ENCODE assay signal across 1 cellular context in genomic region chr12:11717533-11717961, GRCh38.
TF ChIP-seq lines count a peak whose summit lies in the region.

No MANE protein-coding gene starts in this region.

TF ChIP-seq in GM12878, 131 proteins besides CTCF, POLR2A, EP300 and RAD21 (continued from another document and continues in another):
- TF ChIP-seq ZBTB40 (IDR thresholded peaks at IDR 0.05; ENCODE audit: borderline replicate concordance) (no peak), REST (IDR thresholded peaks at IDR 0.05; ENCODE audit: low read depth, low read length) (no peak), IRF4 (IDR thresholded peaks at IDR 0.05; ENCODE audit: low read depth, low read length) (peak; percentile 62; the same call in 1 of the 2 replicates), SKIL (IDR thresholded peaks at IDR 0.05; ENCODE audit: low read depth, poor library complexity, severe bottlenecking) (peak; percentile 64), MEF2A (IDR thresholded peaks at IDR 0.05; ENCODE audit: insufficient read depth, low read depth, low read length) (no peak), RCOR1 (conservative IDR thresholded peaks at IDR 0.05; ENCODE audit: low read depth, low read length) (no peak), GATAD2B (conservative IDR thresholded peaks at IDR 0.05; ENCODE audit: low read depth) (peak; percentile 89), ATF2 (IDR thresholded peaks at IDR 0.05; ENCODE audit: low read length) (peak; percentile 84), JUND (IDR thresholded peaks at IDR 0.05; ENCODE audit: low read depth, low read length) (peak; percentile 81; the same call in 1 of the 2 replicates), CUX1 (IDR thresholded peaks at IDR 0.05; ENCODE audit: insufficient replicate concordance, low read depth, low read length) (peak; percentile 73), SPI1 (IDR thresholded peaks at IDR 0.05; ENCODE audit: borderline replicate concordance, insufficient read depth, low read depth, low read length) (no peak), BCL11A (IDR thresholded peaks at IDR 0.05; ENCODE audit: low read depth, low read length) (0 out of 2 replicates have a peak, but pooled peaks have one; percentile 8), NFXL1 (IDR thresholded peaks at IDR 0.05; ENCODE audit: borderline replicate concordance) (no peak), CHD2 (IDR thresholded peaks at IDR 0.05; ENCODE audit: borderline replicate concordance, low read depth, low read length) (0 out of 2 replicates have a peak, but pooled peaks have one; percentile 32), EZH2 (IDR thresholded peaks at IDR 0.05; ENCODE audit: borderline replicate concordance, control insufficient read depth, low read depth, low read length) (no peak), RELA (IDR thresholded peaks at IDR 0.05; ENCODE audit: borderline replicate concordance, partially characterized antibody) (no peak), TAF1 (IDR thresholded peaks at IDR 0.05; ENCODE audit: borderline replicate concordance, low read depth, low read length) (no peak), SP1 (IDR thresholded peaks at IDR 0.05; ENCODE audit: low read depth, low read length) (no peak), ZBTB4 (CRISPR knock-in tag; IDR thresholded peaks at IDR 0.05) (0 out of 2 replicates have a peak, but pooled peaks have one; percentile 19), CBFB (IDR thresholded peaks at IDR 0.05; ENCODE audit: low read depth) (no peak), SMARCA5 (IDR thresholded peaks at IDR 0.05) (no peak), CREB1 (IDR thresholded peaks at IDR 0.05; ENCODE audit: low read depth) (no peak; the same call in 1 of the 2 replicates), PML (IDR thresholded peaks at IDR 0.05; ENCODE audit: low read length) (no peak), NRF1 (conservative IDR thresholded peaks at IDR 0.05; ENCODE audit: low read depth, low read length) (no peak), ZNF687 (IDR thresholded peaks at IDR 0.05) (peak; percentile 85; the same call in 1 of the 2 replicates), USF2 (IDR thresholded peaks at IDR 0.05; ENCODE audit: borderline replicate concordance, low read depth, low read length) (no peak; the same call in 1 of the 2 replicates)
